Comparison of ENCODE assay signal across 11 cellular contexts in the genomic region with DNA sequence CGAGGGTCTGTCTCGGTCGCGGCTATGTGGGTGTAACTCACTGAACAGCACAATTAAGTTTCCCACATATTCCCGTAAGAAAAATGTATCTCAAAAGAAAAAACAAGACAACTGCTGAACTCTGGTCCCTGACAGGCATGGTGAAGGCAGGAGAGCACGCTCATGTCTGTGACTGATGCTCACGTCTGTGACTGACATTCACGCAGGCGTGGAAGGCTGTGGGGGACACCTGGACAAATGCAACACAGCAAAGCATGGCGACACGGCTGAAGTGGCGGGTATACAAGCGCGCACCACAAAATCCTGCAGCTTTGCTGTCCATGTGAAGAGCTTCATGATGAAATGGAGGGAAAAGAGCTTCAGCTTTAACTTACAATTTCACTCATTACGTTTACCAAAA. TPM values are rescaled to one million over a fixed set of nuclear protein-coding genes. Genes with fewer than 3 reads are reported as not detected.
DNase-seq lines count a peak whose midpoint lies in the region; ATAC-seq, FAIRE-seq and TF ChIP-seq lines count a peak whose summit lies in the region.
"Had no signal": no experiment of that assay in that cellular context is flagged by ENCODE, and none has a peak within 500 bp of the region (broad histone marks: within the 10 kb centered on the region; RNA-seq: fewer than 3 reads in every experiment).

No MANE protein-coding gene starts in this region.

- peak overlapping the region in 5 of 11 experiments; percentile 23 to 69 (median 59); a peak in 5 of 22 replicates for H3K27ac ChIP-seq in BLaER1 treated with 17β-estradiol and CSF1 and Interleukin-3, amounts not matched to agents 10 nM and 100 nM
- H3K27ac ChIP-seq in HUES64 (ENCODE audit: low read depth, low read length) (no peak overlapping the region), body of pancreas (no peak overlapping the region)

- H3K27me3 Mint-ChIP-seq in brain: peaks cover under 1% of the 10 kb centered on the region
- H3K27me3 Mint-ChIP-seq in nephron progenitor cell (ENCODE audit: low read depth, poor library complexity): no peaks in the 10 kb centered on the region

- H4K20me1 ChIP-seq in BLaER1 treated with 17β-estradiol and CSF1 and Interleukin-3, amounts not matched to agents 10 nM and 100 nM: peaks cover 99 to 100% (median 100%) of the 10 kb centered on the region in 11 experiments

- peak overlapping the region in 2 of 11 experiments; percentile 28 to 42; a peak in 1 of 22 replicates for H3K9ac ChIP-seq in BLaER1 treated with 17β-estradiol and CSF1 and Interleukin-3, amounts not matched to agents 10 nM and 100 nM
- H3K9ac ChIP-seq in HUES64 (ENCODE audit: low read depth, low read length): 0 out of 2 replicates have a peak overlapping the region, but pooled peaks have one; percentile 32

- H3K4me3 Mint-ChIP-seq in brain (peak overlapping the region; percentile 7 to 71 (median 65)), nephron progenitor cell (no peak overlapping the region)

- 0 out of 20 replicates have a peak overlapping the region, but pooled peaks of 1 of the 10 experiments have one; percentile 32 for H3K4me3 ChIP-seq in BLaER1 treated with 17β-estradiol and CSF1 and Interleukin-3, amounts not matched to agents 10 nM and 100 nM
- H3K4me3 ChIP-seq in HUES64 (ENCODE audit: low read length): no peak overlapping the region
- no peak overlapping the region for H3K4me3 ChIP-seq in body of pancreas

- H3K9me3 ChIP-seq in BLaER1 treated with 17β-estradiol and CSF1 and Interleukin-3, amounts not matched to agents 10 nM and 100 nM (replicated peaks in 1 of 11): no peaks in the 10 kb centered on the region
- H3K9me3 ChIP-seq in HUES64 (ENCODE audit: insufficient read depth, low read depth, low read length): no peaks in the 10 kb centered on the region
- no peaks in the 10 kb centered on the region for H3K9me3 ChIP-seq in body of pancreas

- DNase-seq in nephron progenitor cell (no peak), SIG-M5 treated with dmso at 0.1 percent for 504 hours (lab: John Stamatoyannopoulos, UW; ENCODE audit: unreplicated experiment) (no peak), NCI-H2171 treated with DMSO at 0.1 percent for 48 hours (lab: John Stamatoyannopoulos, UW) (no peak), body of pancreas (no peak), H54 (ENCODE audit: insufficient read length, low spot score) (no peak)
- DNase-seq: activated CD4-positive, alpha-beta T cell treated with anti-CD3 and anti-CD28 coated beads, Interleukin-2, amount 50 U/mL, for 48 hours; SIG-M5; stimulated activated CD4-positive, alpha-beta T cell treated with anti-CD3 and anti-CD28 coated beads, Interleukin-2, amount 100 ng/mL, for 48 hours had no signal

- intact Hi-C loops in body of pancreas (cut with DNase I): no loop called here

- TF ChIP-seq POLR2A in body of pancreas (IDR thresholded peaks at IDR 0.05) (no peak), H54 (IDR thresholded peaks at IDR 0.05; ENCODE audit: low read depth, low read length) (no peak)

- H3K9me3 Mint-ChIP-seq in brain: no peaks in the 10 kb centered on the region
- H3K9me3 Mint-ChIP-seq in nephron progenitor cell: no peaks in the 10 kb centered on the region

- no peak for TF ChIP-seq CTCF in brain (conservative IDR thresholded peaks at IDR 0.05)
- no peak for TF ChIP-seq CTCF in nephron progenitor cell (IDR thresholded peaks at IDR 0.05)
- no peak for TF ChIP-seq CTCF in body of pancreas (IDR thresholded peaks at IDR 0.05)

- H3K36me3 Mint-ChIP-seq in brain (peaks cover 36% of the 10 kb centered on the region), nephron progenitor cell (ENCODE audit: low read depth) (peaks cover 44% of the 10 kb centered on the region)

- WGBS in HUES64: 91% methylated on average over 15 of the region's 15 CpGs
- WGBS in body of pancreas, 2 donors: 89 to 90% methylated on average over 15 of the region's 15 CpGs

- H3K4me1 Mint-ChIP-seq in brain (peaks cover 71% of the 10 kb centered on the region), nephron progenitor cell (peaks cover 65% of the 10 kb centered on the region)

- H3K27me3 ChIP-seq in BLaER1 treated with 17β-estradiol and CSF1 and Interleukin-3, amounts not matched to agents 10 nM and 100 nM: peaks cover 0 to 14% (median 0%) of the 10 kb centered on the region in 11 experiments; a peak in 6 of 22 replicates
- no peaks in the 10 kb centered on the region for H3K27me3 ChIP-seq in HUES64 (ENCODE audit: insufficient read depth, low read length)
- no peaks in the 10 kb centered on the region for H3K27me3 ChIP-seq in body of pancreas

- H3K36me3 ChIP-seq in BLaER1 treated with 17β-estradiol and CSF1 and Interleukin-3, amounts not matched to agents 10 nM and 100 nM: peaks cover 32 to 75% (median 60%) of the 10 kb centered on the region in 11 experiments
- H3K36me3 ChIP-seq in HUES64 (ENCODE audit: insufficient read depth, low read length) (peaks cover 33% of the 10 kb centered on the region), body of pancreas (replicated peaks in 1 of 2; ENCODE audit: insufficient read depth in 1 of 2, low read depth in 2 of 2) (peaks cover 0 to 3% of the 10 kb centered on the region in 2 donors)

- H3K4me2 ChIP-seq in BLaER1 treated with 17β-estradiol and CSF1 and Interleukin-3, amounts not matched to agents 10 nM and 100 nM: peak overlapping the region; percentile 82 to 99 (median 97)

- H3K27ac Mint-ChIP-seq in brain (peak overlapping the region; percentile 42 to 95 (median 85)), nephron progenitor cell (peak overlapping the region; percentile 90)

- no peak for ATAC-seq in body of pancreas

- FAIRE-seq in H54 (lab: Jason Lieb, UNC): no peak

- peaks cover 71 to 91% (median 86%) of the 10 kb centered on the region in 10 experiments for H3K4me1 ChIP-seq in BLaER1 treated with 17β-estradiol and CSF1 and Interleukin-3, amounts not matched to agents 10 nM and 100 nM
- peaks cover 41% of the 10 kb centered on the region for H3K4me1 ChIP-seq in HUES64 (ENCODE audit: insufficient read depth, low read length)
- peaks cover 49% of the 10 kb centered on the region for H3K4me1 ChIP-seq in body of pancreas

RNA-seq across cellular contexts. Expression of a gene that starts 6.0 kb away (rescaled TPM):
- 126 TPM for polyA plus RNA-seq in HUES64 (2013, experiment 1 of 2)
- polyA plus RNA-seq in HUES64 (2013, experiment 2 of 2): 128 TPM
- 335 TPM for polyA plus RNA-seq in brain (ENCODE audit: insufficient read depth, low read depth, low replicate concordance)
- total RNA-seq in body of pancreas: 100 to 1,000 TPM in 1 of 2 donors, 10 to 100 TPM in 1; 71.5 to 106 TPM

RNA-seq across cellular contexts. Expression of a gene that starts 49.6 kb away (rescaled TPM):
- polyA plus RNA-seq in HUES64 (2013, experiment 1 of 2): 109 TPM
- 117 TPM for polyA plus RNA-seq in HUES64 (2013, experiment 2 of 2)
- 149 TPM for polyA plus RNA-seq in brain (ENCODE audit: insufficient read depth, low read depth, low replicate concordance)
- total RNA-seq in body of pancreas: 10 to 100 TPM; 20.4 to 33.2 TPM

RNA-seq across cellular contexts. Expression of a gene that starts 53.2 kb away (rescaled TPM):
- polyA plus RNA-seq in HUES64 (2013, experiment 1 of 2): 0.85 TPM
- 0.76 TPM for polyA plus RNA-seq in HUES64 (2013, experiment 2 of 2)
- 11.3 TPM for polyA plus RNA-seq in brain (ENCODE audit: insufficient read depth, low read depth, low replicate concordance)
- total RNA-seq in body of pancreas: 10 to 100 TPM; 17.8 to 23.3 TPM
